In the genomic region with DNA sequence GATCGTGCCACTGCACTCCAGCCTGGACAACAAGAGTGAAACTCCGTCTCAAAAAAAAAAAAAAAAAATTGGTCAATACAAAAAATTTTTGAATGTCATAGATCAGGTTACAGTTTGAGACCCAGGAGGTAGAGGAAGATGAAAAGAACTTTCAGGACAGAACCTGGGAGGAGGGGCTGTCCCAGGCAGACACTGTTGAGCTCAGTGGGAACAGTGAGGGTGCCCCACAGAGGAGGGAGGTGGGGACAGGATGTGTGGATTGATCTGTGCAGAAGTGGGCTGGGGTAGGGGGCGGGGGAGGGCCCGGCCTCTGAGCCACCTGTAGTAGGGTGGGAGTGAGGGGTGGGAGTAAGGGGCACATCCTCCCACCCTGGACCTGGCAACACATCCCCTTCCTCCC, we compare ENCODE assay signal across 18 cellular contexts. TPM values are rescaled to one million over a fixed set of nuclear protein-coding genes. Genes with fewer than 3 reads are reported as not detected.
DNase-seq lines count a peak whose midpoint lies in the region; ATAC-seq and TF ChIP-seq lines count a peak whose summit lies in the region.
"Had no signal": no experiment of that assay in that cellular context is flagged by ENCODE, and none has a peak within 500 bp of the region (broad histone marks: within the 10 kb centered on the region; RNA-seq: fewer than 3 reads in every experiment).

No MANE protein-coding gene starts in this region.

- no peak for TF ChIP-seq CTCF in GM10248 (IDR thresholded peaks at IDR 0.05; ENCODE audit: control extremely low read depth, extremely low read depth, low read depth, missing control alignments)

- CTCF ChIA-PET in activated naive CD4-positive, alpha-beta T cell treated with anti-CD3 and anti-CD28 coated beads, Interleukin-2, amount 10 ng/mL, durations not matched to agents 7 days and 5 days (lab: Charles Lee), result interaction anchor here (0.8 to 2.8 kb wide), 6 partner anchors 13 to 143 kb away, joined by 3 to 15 read pairs (median 6); no protein-coding TSS in a partner anchor
- CTCF ChIA-PET in GM10248 (lab: Yijun Ruan, JAX), result interaction anchor here (0.8 to 8.9 kb wide), 15 partner anchors 8 to 152 kb away, joined by 3 to 64 read pairs (median 5); partner anchors contain the start of gene SLC7A6

- peaks cover 100% of the 10 kb centered on the region for H3K27me3 Mint-ChIP-seq in activated naive CD4-positive, alpha-beta T cell treated with anti-CD3 and anti-CD28 coated beads, Interleukin-2, amount 10 ng/mL, durations not matched to agents 7 days and 5 days
- H3K27me3 Mint-ChIP-seq in activated naive CD8-positive, alpha-beta T cell treated with anti-CD3 and anti-CD28 coated beads, Interleukin-2, amount 10 ng/mL, durations not matched to agents 7 days and 5 days, result peaks cover 27% of the 10 kb centered on the region

- H3K9me3 Mint-ChIP-seq in activated naive CD4-positive, alpha-beta T cell treated with anti-CD3 and anti-CD28 coated beads, Interleukin-2, amount 10 ng/mL, durations not matched to agents 7 days and 5 days, result no peaks in the 10 kb centered on the region
- H3K9me3 Mint-ChIP-seq in activated naive CD8-positive, alpha-beta T cell treated with anti-CD3 and anti-CD28 coated beads, Interleukin-2, amount 10 ng/mL, durations not matched to agents 7 days and 5 days, result no peaks in the 10 kb centered on the region
- H3K9me3 Mint-ChIP-seq in stimulated activated effector memory CD8-positive, alpha-beta T cell treated with anti-CD3 and anti-CD28 coated beads, Interleukin-12 subunit alpha, Interleukin-12 subunit beta, amount 100 ng/mL, for 72 hours, result no peaks in the 10 kb centered on the region
- H3K9me3 Mint-ChIP-seq: WTC11 had no signal

- POLR2A ChIA-PET in activated naive CD8-positive, alpha-beta T cell treated with anti-CD3 and anti-CD28 coated beads, Interleukin-2, amount 10 ng/mL, durations not matched to agents 7 days and 5 days (lab: Charles Lee), result interaction anchor here (0.7 to 3.7 kb wide), 5 partner anchors 13 to 346 kb away, joined by 3 to 27 read pairs (median 4); partner anchors contain the start of genes PRMT7 and SLC7A6OS
- POLR2A ChIA-PET in GM10248 (lab: Yijun Ruan, JAX), result interaction anchor here (0.6 kb wide), 1 partner anchor 738 kb away, joined by 4 read pairs; no protein-coding TSS in a partner anchor

- no peaks in the 10 kb centered on the region for H3K36me3 Mint-ChIP-seq in activated naive CD4-positive, alpha-beta T cell treated with anti-CD3 and anti-CD28 coated beads, Interleukin-2, amount 10 ng/mL, durations not matched to agents 7 days and 5 days
- H3K36me3 Mint-ChIP-seq in activated naive CD8-positive, alpha-beta T cell treated with anti-CD3 and anti-CD28 coated beads, Interleukin-2, amount 10 ng/mL, durations not matched to agents 7 days and 5 days, result peaks cover 5% of the 10 kb centered on the region
- no peaks in the 10 kb centered on the region for H3K36me3 Mint-ChIP-seq in stimulated activated effector memory CD8-positive, alpha-beta T cell treated with anti-CD3 and anti-CD28 coated beads, Interleukin-12 subunit alpha, Interleukin-12 subunit beta, amount 100 ng/mL, for 72 hours
- H3K36me3 Mint-ChIP-seq: WTC11 had no signal

- H3K4me3 Mint-ChIP-seq in activated naive CD4-positive, alpha-beta T cell treated with anti-CD3 and anti-CD28 coated beads, Interleukin-2, amount 10 ng/mL, durations not matched to agents 7 days and 5 days, result peak overlapping the region; percentile 35
- peak overlapping the region; percentile 75 for H3K4me3 Mint-ChIP-seq in activated naive CD8-positive, alpha-beta T cell treated with anti-CD3 and anti-CD28 coated beads, Interleukin-2, amount 10 ng/mL, durations not matched to agents 7 days and 5 days
- H3K4me3 Mint-ChIP-seq in stimulated activated effector memory CD8-positive, alpha-beta T cell treated with anti-CD3 and anti-CD28 coated beads, Interleukin-12 subunit alpha, Interleukin-12 subunit beta, amount 100 ng/mL, for 72 hours, result peak overlapping the region; percentile 7
- H3K4me3 Mint-ChIP-seq: WTC11 had no signal

- H3K27ac Mint-ChIP-seq in activated naive CD4-positive, alpha-beta T cell treated with anti-CD3 and anti-CD28 coated beads, Interleukin-2, amount 10 ng/mL, durations not matched to agents 7 days and 5 days, result peak overlapping the region; percentile 28
- H3K27ac Mint-ChIP-seq in activated naive CD8-positive, alpha-beta T cell treated with anti-CD3 and anti-CD28 coated beads, Interleukin-2, amount 10 ng/mL, durations not matched to agents 7 days and 5 days, result peak overlapping the region; percentile 78
- H3K27ac Mint-ChIP-seq in stimulated activated effector memory CD8-positive, alpha-beta T cell treated with anti-CD3 and anti-CD28 coated beads, Interleukin-12 subunit alpha, Interleukin-12 subunit beta, amount 100 ng/mL, for 72 hours, result no peak overlapping the region
- H3K27ac Mint-ChIP-seq: WTC11 had no signal

- peak; percentile 17 for ATAC-seq in HG03521 (IDR thresholded peaks at IDR 0.05; ENCODE audit: unreplicated experiment)
- ATAC-seq in activated naive CD8-positive, alpha-beta T cell treated with anti-CD3 and anti-CD28 coated beads, Interleukin-2, amount 10 ng/mL, durations not matched to agents 7 days and 5 days (ENCODE audit: low read depth), result peak; percentile 6
- no peak for ATAC-seq in stimulated activated effector memory CD8-positive, alpha-beta T cell treated with anti-CD3 and anti-CD28 coated beads, Interleukin-12 subunit alpha, Interleukin-12 subunit beta, amount 100 ng/mL, for 72 hours
- ATAC-seq: heart right ventricle, HepG2, WTC11 had no signal

- no peak for DNase-seq in activated naive CD4-positive, alpha-beta T cell treated with anti-CD3 and anti-CD28 coated beads, Interleukin-2, amount 10 ng/mL, durations not matched to agents 7 days and 5 days
- DNase-seq in activated naive CD4-positive, alpha-beta T cell treated with Interleukin-2 at 50 U/mL for 16 hours, result no peak
- no peak for DNase-seq in activated naive CD8-positive, alpha-beta T cell treated with anti-CD3 and anti-CD28 coated beads, Interleukin-2, amount 10 ng/mL, durations not matched to agents 7 days and 5 days
- DNase-seq in stimulated activated effector memory CD8-positive, alpha-beta T cell treated with anti-CD3 and anti-CD28 coated beads, Interleukin-12 subunit alpha, Interleukin-12 subunit beta, amount 100 ng/mL, for 72 hours (ENCODE audit: low spot score in 2 of 2), result no peak
- DNase-seq in GM10248 (ENCODE audit: extremely low spot score), result no peak
- no peak for DNase-seq in HuH-7 (ENCODE audit: low spot score)
- DNase-seq in RKO (ENCODE audit: low spot score), result no peak
- DNase-seq: effector memory CD4-positive, alpha-beta T cell; heart right ventricle; islet precursor cell; NCI-H1092; NCI-H2171; NCI-H82; retina; substantia nigra had no signal

- peaks cover 55% of the 10 kb centered on the region for H3K4me1 Mint-ChIP-seq in activated naive CD4-positive, alpha-beta T cell treated with anti-CD3 and anti-CD28 coated beads, Interleukin-2, amount 10 ng/mL, durations not matched to agents 7 days and 5 days
- H3K4me1 Mint-ChIP-seq in activated naive CD8-positive, alpha-beta T cell treated with anti-CD3 and anti-CD28 coated beads, Interleukin-2, amount 10 ng/mL, durations not matched to agents 7 days and 5 days, result peaks cover 34% of the 10 kb centered on the region
- H3K4me1 Mint-ChIP-seq in stimulated activated effector memory CD8-positive, alpha-beta T cell treated with anti-CD3 and anti-CD28 coated beads, Interleukin-12 subunit alpha, Interleukin-12 subunit beta, amount 100 ng/mL, for 72 hours, result peaks cover 65% of the 10 kb centered on the region

RNA-seq across cellular contexts. Expression of gene PRMT7, which starts 58.3 kb away (rescaled TPM):
- 10 to 100 TPM; 85.7 to 87.3 TPM for total RNA-seq in activated naive CD8-positive, alpha-beta T cell treated with anti-CD3 and anti-CD28 coated beads, Interleukin-2, amount 10 ng/mL, durations not matched to agents 7 days and 5 days

RNA-seq across cellular contexts. Expression of gene SLC7A6OS, which starts 58.4 kb away (rescaled TPM):
- total RNA-seq in activated naive CD8-positive, alpha-beta T cell treated with anti-CD3 and anti-CD28 coated beads, Interleukin-2, amount 10 ng/mL, durations not matched to agents 7 days and 5 days, result 10 to 100 TPM; 38.2 to 44.4 TPM

Comparison
In these comparisons a context has a peak if more than half of its experiments do, and no peak if none do; other contexts are left out.
1. H3K4me3 Mint-ChIP-seq: peak in every context shown above with its lines; median percentile 75 in activated naive CD8-positive, alpha-beta T cell treated with anti-CD3 and anti-CD28 coated beads, Interleukin-2, amount 10 ng/mL, durations not matched to agents 7 days and 5 days; 35 in activated naive CD4-positive, alpha-beta T cell treated with anti-CD3 and anti-CD28 coated beads, Interleukin-2, amount 10 ng/mL, durations not matched to agents 7 days and 5 days; 7 in stimulated activated effector memory CD8-positive, alpha-beta T cell treated with anti-CD3 and anti-CD28 coated beads, Interleukin-12 subunit alpha, Interleukin-12 subunit beta, amount 100 ng/mL, for 72 hours.